ENCODE assay signal across 23 cellular contexts in the genomic region with DNA sequence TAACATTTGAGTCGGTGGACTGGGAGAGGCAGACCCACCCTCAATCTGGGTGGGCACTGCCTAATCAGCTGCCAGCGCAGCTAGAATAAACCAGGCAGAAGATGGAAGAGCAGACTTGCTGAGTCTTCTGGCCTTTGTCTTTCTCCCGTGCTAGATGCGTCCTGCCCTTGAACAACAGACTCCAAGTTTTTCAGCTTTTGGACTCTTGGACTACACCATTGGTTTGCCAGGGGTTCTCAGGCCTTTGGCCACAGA.
"Had no signal": no experiment of that assay in that cellular context is flagged by ENCODE, and none has a peak within 500 bp of the region (broad histone marks: within the 10 kb centered on the region; RNA-seq: fewer than 3 reads in every experiment).

No MANE protein-coding gene starts in this region.

- DNase-seq: colonic mucosa; cortex of kidney; effector CD8-positive, alpha-beta T cell; effector memory CD8-positive, alpha-beta T cell; foreskin keratinocyte; heart left ventricle; hypothalamus; immature natural killer cell; left cardiac atrium; left lung; left ventricle myocardium superior; lower lobe of right lung; mesenchymal stem cell; mucosa of descending colon; naive B cell had no signal

- H3K36me3 Mint-ChIP-seq: immature natural killer cell, mesothelial cell of epicardium, naive B cell had no signal

- H3K9me3 Mint-ChIP-seq: dendritic cell treated with granulocyte-macrophage colony-stimulating factor and Interleukin-4, amounts not matched to agents 40 ng/mL and 50 ng/mL, for 4 days; effector memory CD8-positive, alpha-beta T cell; immature natural killer cell; naive B cell had no signal

- H3K4me3 ChIP-seq: colonic mucosa, esophagus muscularis mucosa, gastroesophageal sphincter, heart left ventricle, hepatocyte, left lung, lower lobe of right lung, mucosa of descending colon had no signal

- H3K4me1 Mint-ChIP-seq: immature natural killer cell, naive B cell had no signal

- H3K4me2 ChIP-seq: hepatocyte had no signal

- ATAC-seq: effector memory CD8-positive, alpha-beta T cell; foreskin keratinocyte; gastroesophageal sphincter; heart left ventricle; left cardiac atrium; left lung; left ventricle myocardium superior; lower lobe of right lung; mucosa of descending colon had no signal

- H2AFZ ChIP-seq: hepatocyte had no signal

- H3K36me3 ChIP-seq: colonic mucosa, esophagus muscularis mucosa, gastroesophageal sphincter, heart left ventricle, left lung, lower lobe of right lung had no signal

- H3K27ac Mint-ChIP-seq: dendritic cell treated with granulocyte-macrophage colony-stimulating factor and Interleukin-4, amounts not matched to agents 40 ng/mL and 50 ng/mL, for 4 days; effector memory CD8-positive, alpha-beta T cell; mesothelial cell of epicardium; naive B cell had no signal

- H3K27ac ChIP-seq: colonic mucosa, esophagus muscularis mucosa, foreskin keratinocyte, gastroesophageal sphincter, heart left ventricle, hepatocyte, left lung, lower lobe of right lung had no signal

- H3K27me3 ChIP-seq: colonic mucosa, esophagus muscularis mucosa, foreskin keratinocyte, gastroesophageal sphincter, heart left ventricle, hepatocyte, left lung had no signal

- H3K9me3 ChIP-seq: colonic mucosa, esophagus muscularis mucosa, gastroesophageal sphincter, heart left ventricle, left lung, lower lobe of right lung, mucosa of descending colon had no signal

- H3K27me3 Mint-ChIP-seq: dendritic cell treated with granulocyte-macrophage colony-stimulating factor and Interleukin-4, amounts not matched to agents 40 ng/mL and 50 ng/mL, for 4 days; naive B cell had no signal

- FAIRE-seq: endothelial cell of umbilical vein, frontal cortex, keratinocyte had no signal

- H3K79me2 ChIP-seq: hepatocyte had no signal

- H3K4me3 Mint-ChIP-seq: dendritic cell treated with granulocyte-macrophage colony-stimulating factor and Interleukin-4, amounts not matched to agents 40 ng/mL and 50 ng/mL, for 4 days; effector memory CD8-positive, alpha-beta T cell; immature natural killer cell; mesothelial cell of epicardium; naive B cell had no signal

- H3K4me1 ChIP-seq: colonic mucosa, esophagus muscularis mucosa, gastroesophageal sphincter, left lung, lower lobe of right lung had no signal
